15 cellular contexts compared by ENCODE assay signal in genomic region chr19:1843646-1844394, GRCh38. TPM values are rescaled to one million over a fixed set of nuclear protein-coding genes. Genes with fewer than 3 reads are reported as not detected.
DNase-seq lines count a peak whose midpoint lies in the region; ATAC-seq and TF ChIP-seq lines count a peak whose summit lies in the region.
"Had no signal": no experiment of that assay in that cellular context is flagged by ENCODE, and none has a peak within 500 bp of the region (broad histone marks: within the 10 kb centered on the region; RNA-seq: fewer than 3 reads in every experiment).

No MANE protein-coding gene starts in this region.

- no TSS peak for BruUV-seq in Panc1 (replicated peaks; lab: Mats Ljungman, UMichigan)

- H3K27ac Mint-ChIP-seq in T-helper 2 cell treated with Interferon-gamma antibody and Interleukin-4, amounts not matched to agents 5 μg/mL and 100 μg/mL, for 36 hours, result no peak overlapping the region
- H3K27ac Mint-ChIP-seq: activated CD4-positive, alpha-beta memory T cell treated with anti-CD3 and anti-CD28 coated beads for 36 hours; activated T-helper 2 cell treated with anti-CD3 and anti-CD28 coated beads, Interferon-gamma antibody, Interleukin-2, Interleukin-4, amounts not matched to agents 10 μg/mL and 5 μg/mL and 100 μg/mL, durations not matched to agents 14 hours and 24 hours and 36 hours had no signal

- no peak overlapping the region for H3K4me2 ChIP-seq in GM23248 (ENCODE audit: unreplicated experiment)
- no peak overlapping the region for H3K4me2 ChIP-seq in trophoblast cell (ENCODE audit: low read length)

- H3K4me1 ChIP-seq in GM23248 (ENCODE audit: insufficient read depth) (peaks cover 9% of the 10 kb centered on the region), Panc1 (ENCODE audit: control insufficient read depth, insufficient read depth, low read length) (peaks cover 54% of the 10 kb centered on the region), trophoblast cell (ENCODE audit: control insufficient read depth in 1 of 2, insufficient read depth in 2 of 2, low read length in 2 of 2) (peaks cover 7% of the 10 kb centered on the region in 2 experiments)

- peaks cover 4% of the 10 kb centered on the region for H3K36me3 Mint-ChIP-seq in T-helper 2 cell treated with Interferon-gamma antibody and Interleukin-4, amounts not matched to agents 5 μg/mL and 100 μg/mL, for 36 hours (ENCODE audit: low read depth)

- no peak overlapping the region for H2BK12ac ChIP-seq in trophoblast cell (ENCODE audit: low read length)

- peaks cover 21% of the 10 kb centered on the region for H3K4me1 Mint-ChIP-seq in T-helper 2 cell treated with Interferon-gamma antibody and Interleukin-4, amounts not matched to agents 5 μg/mL and 100 μg/mL, for 36 hours (ENCODE audit: low read depth)

- H3K4me3 Mint-ChIP-seq in T-helper 2 cell treated with Interferon-gamma antibody and Interleukin-4, amounts not matched to agents 5 μg/mL and 100 μg/mL, for 36 hours, result no peak overlapping the region
- H3K4me3 Mint-ChIP-seq: activated CD4-positive, alpha-beta memory T cell treated with anti-CD3 and anti-CD28 coated beads for 36 hours had no signal

- H3K9me2 ChIP-seq in GM23248 (ENCODE audit: insufficient read depth), result no peaks in the 10 kb centered on the region

- TF ChIP-seq CTCF in Panc1 (IDR thresholded peaks at IDR 0.05) (peak; percentile 57), epithelial cell of esophagus (IDR thresholded peaks at IDR 0.05; ENCODE audit: insufficient read depth, low read depth, low read length, missing control alignments) (peak; percentile 33)

- no peak overlapping the region for H2AK5ac ChIP-seq in trophoblast cell (ENCODE audit: low read length)

- no peak overlapping the region for H4K8ac ChIP-seq in trophoblast cell (ENCODE audit: low read depth, low read length)

- intact Hi-C loops in Panc1 (cut with micrococcal nuclease; ENCODE audit: unreplicated experiment), result no loop called here

- H3K23ac ChIP-seq in trophoblast cell (ENCODE audit: low read length), result no peak overlapping the region

- peaks cover 94% of the 10 kb centered on the region for H3K79me2 ChIP-seq in GM23248 (ENCODE audit: insufficient read depth)
- H3K79me2 ChIP-seq in trophoblast cell (ENCODE audit: control insufficient read depth, insufficient read depth, low read length, poor library complexity), result peaks cover 19% of the 10 kb centered on the region

- H2BK120ac ChIP-seq in trophoblast cell (ENCODE audit: insufficient read depth, low read length, poor library complexity), result no peak overlapping the region

- H3K9ac ChIP-seq in GM23248 (no peak overlapping the region), trophoblast cell (ENCODE audit: low read length) (no peak overlapping the region)

- H3K18ac ChIP-seq in trophoblast cell (ENCODE audit: low read length), result no peak overlapping the region

- CTCF ChIA-PET in Panc1 (lab: Charles Lee), result interaction anchor here (0.6 to 1.0 kb wide), 2 partner anchors 15 to 18 kb away, joined by 3 to 7 read pairs; no protein-coding TSS in a partner anchor

- H4K20me1 ChIP-seq in GM23248 (ENCODE audit: insufficient read depth), result no peaks in the 10 kb centered on the region

- peaks cover 8% of the 10 kb centered on the region for H3K79me1 ChIP-seq in trophoblast cell (ENCODE audit: low read length)

- no peaks in the 10 kb centered on the region for H3K9me3 Mint-ChIP-seq in T-helper 2 cell treated with Interferon-gamma antibody and Interleukin-4, amounts not matched to agents 5 μg/mL and 100 μg/mL, for 36 hours
- H3K9me3 Mint-ChIP-seq: activated CD4-positive, alpha-beta memory T cell treated with anti-CD3 and anti-CD28 coated beads for 36 hours; activated T-helper 2 cell treated with anti-CD3 and anti-CD28 coated beads, Interferon-gamma antibody, Interleukin-2, Interleukin-4, amounts not matched to agents 10 μg/mL and 5 μg/mL and 100 μg/mL, durations not matched to agents 14 hours and 24 hours and 36 hours had no signal

- no peaks in the 10 kb centered on the region for H3K27me3 Mint-ChIP-seq in T-helper 2 cell treated with Interferon-gamma antibody and Interleukin-4, amounts not matched to agents 5 μg/mL and 100 μg/mL, for 36 hours (ENCODE audit: low read depth)
- H3K27me3 Mint-ChIP-seq: activated CD4-positive, alpha-beta memory T cell treated with anti-CD3 and anti-CD28 coated beads for 36 hours had no signal

- H3K9me3 ChIP-seq in GM23248 (ENCODE audit: low read depth) (no peaks in the 10 kb centered on the region), Panc1 (ENCODE audit: control insufficient read depth, insufficient read depth, low read depth, low read length) (no peaks in the 10 kb centered on the region), trophoblast cell (ENCODE audit: insufficient read depth, low read depth, low read length) (peaks cover 6% of the 10 kb centered on the region), MG63 (no peaks in the 10 kb centered on the region)
- H3K9me3 ChIP-seq: thoracic aorta had no signal

- no peak overlapping the region for H3K27ac ChIP-seq in GM23248
- no peak overlapping the region; the same call in 1 of the 2 replicates for H3K27ac ChIP-seq in Panc1 (ENCODE audit: low read length)
- no peak overlapping the region for H3K27ac ChIP-seq in trophoblast cell (ENCODE audit: low read depth, low read length)
- H3K27ac ChIP-seq: C4-2B, thoracic aorta had no signal

- H4K12ac ChIP-seq in trophoblast cell (ENCODE audit: low read depth, low read length), result no peak overlapping the region

- H3F3A ChIP-seq in GM23248 (ENCODE audit: insufficient read depth), result no peaks in the 10 kb centered on the region

- H3K4me3 ChIP-seq in GM23248 (no peak overlapping the region), Panc1 (ENCODE audit: low read depth in 2 of 2, low read length in 2 of 2) (no peak overlapping the region), epithelial cell of esophagus (ENCODE audit: low read length) (no peak overlapping the region), trophoblast cell (ENCODE audit: low read depth, low read length) (no peak overlapping the region), MG63 (no peak overlapping the region)
- H3K4me3 ChIP-seq: thoracic aorta had no signal

- in situ Hi-C loops in GM23248 (cut with MboI), result no loop called here
- in situ Hi-C loops in Panc1 (cut with HindIII; ENCODE audit: low pct_unique_long_range_greater_than_20kb, low sequenced_read_pairs), result no loop called here

- peak overlapping the region; percentile 37 for H3K4ac ChIP-seq in trophoblast cell (ENCODE audit: low read depth, low read length)

- H3K27me3 ChIP-seq in GM23248 (replicated peaks; ENCODE audit: insufficient read depth) (no peaks in the 10 kb centered on the region), Panc1 (ENCODE audit: control insufficient read depth, insufficient read depth, low read length) (no peaks in the 10 kb centered on the region), trophoblast cell (ENCODE audit: insufficient read depth, low read length) (no peaks in the 10 kb centered on the region), MG63 (no peaks in the 10 kb centered on the region)

- POLR2A ChIA-PET in Panc1 (lab: Charles Lee), result no interaction called here

- H3K36me3 ChIP-seq in GM23248 (ENCODE audit: low read depth) (no peaks in the 10 kb centered on the region), Panc1 (ENCODE audit: control insufficient read depth, insufficient read depth, low read length) (peaks cover 6% of the 10 kb centered on the region; the same call in 1 of the 2 replicates), trophoblast cell (ENCODE audit: control insufficient read depth in 1 of 2, insufficient read depth in 2 of 2, low read length in 2 of 2) (peaks cover 22 to 30% of the 10 kb centered on the region in 2 experiments), MG63 (no peaks in the 10 kb centered on the region; the same call in 1 of the 2 replicates)

- 75 to 76% methylated on average over 25 of the region's 25 CpGs for WGBS in GM23248 (ENCODE audit: low coverage in 1 of 2, low lambda C conversion rate in 2 of 2, missing lambda C conversion rate in 2 of 2), 2 experiments
- WGBS in trophoblast cell (ENCODE audit: extremely low coverage, insufficient coverage, insufficient read length), result no CpG with 5 or more reads among the region's 25 CpGs

- no peak for ATAC-seq in Panc1

- no peak overlapping the region for H4K91ac ChIP-seq in trophoblast cell (ENCODE audit: low read depth, low read length)

- H2AFZ ChIP-seq in GM23248 (no peak overlapping the region), trophoblast cell (ENCODE audit: insufficient read depth, low read length, poor library complexity) (no peak overlapping the region)

- H3K14ac ChIP-seq in trophoblast cell (ENCODE audit: low read length), result no peak overlapping the region

- H2BK5ac ChIP-seq in trophoblast cell (ENCODE audit: low read depth, low read length, poor library complexity), result no peak overlapping the region

- DNase-seq in GM23248 (peak; percentile 34), Panc1 (ENCODE audit: low read depth, low spot score) (no peak), epithelial cell of esophagus (ENCODE audit: low read depth) (no peak), trophoblast cell (peak in 1 of 2 donors; percentile 26), MG63 (no peak), C1 segment of cervical spinal cord (lab: John Stamatoyannopoulos, UW) (no peak)
- DNase-seq in T-helper 2 cell treated with Interferon-gamma antibody and Interleukin-4, amounts not matched to agents 5 μg/mL and 100 μg/mL, for 36 hours (ENCODE audit: low spot score), result no peak
- DNase-seq in activated CD8-positive, alpha-beta memory T cell treated with anti-CD3 and anti-CD28 coated beads, Interleukin-2, amount 50 U/mL, for 4 hours, result no peak
- DNase-seq: activated CD4-positive, alpha-beta memory T cell treated with anti-CD3 and anti-CD28 coated beads for 36 hours; DMS79 treated with DMSO at 0.1 percent for 48 hours; kidney glomerular epithelial cell; NCI-H2107 had no signal

RNA-seq across cellular contexts. Expression of gene REXO1, which starts 4.5 kb away (rescaled TPM):
- total RNA-seq in GM23248 (2014; rRNA removed; shearing (Covaris generic)), result 4.2 and 5.2 TPM in 2 replicates
- 4.2 and 4.9 TPM in 2 replicates for polyA plus RNA-seq in GM23248 (2016; fragmentation: Nextera tagmentation; extraction: Ambion mirVana)
- total RNA-seq in Panc1 (2021; ENCODE audit: unreplicated experiment), result 52.1 TPM
- 66.2 TPM for polyA plus RNA-seq in Panc1 (2012; ENCODE audit: insufficient read length)
- polyA plus RNA-seq in trophoblast cell (2013), result 24.5 and 26.8 TPM in 2 replicates
- total RNA-seq in MG63 (2014; rRNA removed; shearing (Covaris generic); ENCODE audit: low replicate concordance), result 2.2 and 4.4 TPM in 2 replicates

RNA-seq across cellular contexts. Expression of gene KLF16, which starts 19.6 kb away (rescaled TPM):
- total RNA-seq in GM23248 (2014; rRNA removed; shearing (Covaris generic)), result 8.9 and 11.0 TPM in 2 replicates
- 4.2 and 4.6 TPM in 2 replicates for polyA plus RNA-seq in GM23248 (2016; fragmentation: Nextera tagmentation; extraction: Ambion mirVana)
- 79.3 TPM for total RNA-seq in Panc1 (2021; ENCODE audit: unreplicated experiment)
- polyA plus RNA-seq in Panc1 (2012; ENCODE audit: insufficient read length), result 74.5 TPM
- 18.5 and 21.1 TPM in 2 replicates for polyA plus RNA-seq in trophoblast cell (2013)
- total RNA-seq in MG63 (2014; rRNA removed; shearing (Covaris generic); ENCODE audit: low replicate concordance), result 8.1 and 12.6 TPM in 2 replicates

RNA-seq across cellular contexts. Expression of gene ATP8B3, which starts 31.7 kb away (rescaled TPM):
- total RNA-seq in GM23248 (2014; rRNA removed; shearing (Covaris generic)), result 0.32 and 2.5 TPM in 2 replicates
- 1.8 and 1.9 TPM in 2 replicates for polyA plus RNA-seq in GM23248 (2016; fragmentation: Nextera tagmentation; extraction: Ambion mirVana)
- 67.7 TPM for total RNA-seq in Panc1 (2021; ENCODE audit: unreplicated experiment)
- polyA plus RNA-seq in Panc1 (2012; ENCODE audit: insufficient read length), result 30.0 TPM
- polyA plus RNA-seq in trophoblast cell (2013), result 0.94 and 0.97 TPM in 2 replicates
- total RNA-seq in MG63 (2014; rRNA removed; shearing (Covaris generic); ENCODE audit: low replicate concordance), result not detected in 2 replicates

RNA-seq across cellular contexts. Expression of gene ABHD17A, which starts 41.5 kb away (rescaled TPM):
- 147 and 157 TPM in 2 replicates for total RNA-seq in GM23248 (2014; rRNA removed; shearing (Covaris generic))
- 37.6 and 39.4 TPM in 2 replicates for polyA plus RNA-seq in GM23248 (2016; fragmentation: Nextera tagmentation; extraction: Ambion mirVana)
- total RNA-seq in Panc1 (2021; ENCODE audit: unreplicated experiment), result 57.1 TPM
- polyA plus RNA-seq in Panc1 (2012; ENCODE audit: insufficient read length), result 92.3 TPM
- 55.3 and 58.0 TPM in 2 replicates for polyA plus RNA-seq in trophoblast cell (2013)
- total RNA-seq in MG63 (2014; rRNA removed; shearing (Covaris generic); ENCODE audit: low replicate concordance), result 51.7 and 70.7 TPM in 2 replicates

Comparison
In these comparisons a context has a peak if more than half of its experiments do, and no peak if none do; other contexts are left out.
1. RNA of gene ATP8B3, which starts 31.7 kb away (total RNA-seq): 67.7 TPM in Panc1 (single experiment); 0.32 to 2.5 TPM in GM23248 and not detected in MG63; every median in the first group is over 10 times any median in the second.